9 cellular contexts compared by ENCODE assay signal in genomic region chr16:1343428-1344242, GRCh38. TPM values are rescaled to one million over a fixed set of nuclear protein-coding genes. Genes with fewer than 3 reads are reported as not detected.
DNase-seq lines count a peak whose midpoint lies in the region; ATAC-seq and TF ChIP-seq lines count a peak whose summit lies in the region.
"Had no signal": no experiment of that assay in that cellular context is flagged by ENCODE, and none has a peak within 500 bp of the region (broad histone marks: within the 10 kb centered on the region; RNA-seq: fewer than 3 reads in every experiment).

No MANE protein-coding gene starts in this region.

- no peak overlapping the region for H3K9ac ChIP-seq in IMR-90 (ENCODE audit: low read depth, low read length)
- H3K9ac ChIP-seq: parathyroid adenoma had no signal

- no peak overlapping the region for H3K4me2 ChIP-seq in IMR-90 (ENCODE audit: low read depth, low read length)

- H2BK15ac ChIP-seq in IMR-90 (ENCODE audit: low read depth, low read length) = no peak overlapping the region

- intact Hi-C loops in Calu3 (cut with micrococcal nuclease; ENCODE audit: unreplicated experiment) (no loop called here), IMR-90 (cut with micrococcal nuclease) (no loop called here), thyroid gland (cut with DNase I) (loop anchor here (10.0 kb wide), 1 partner anchor 131 kb away; the partner anchor contains the start of gene CLCN7)
- intact Hi-C loops in dendritic cell treated with granulocyte-macrophage colony-stimulating factor and Interleukin-4, amounts not matched to agents 40 ng/mL and 50 ng/mL, for 4 days (cut with micrococcal nuclease) = no loop called here

- H3K27ac Mint-ChIP-seq in Calu3 (ENCODE audit: unreplicated experiment) (peak overlapping the region; percentile 89), nephron progenitor cell (no peak overlapping the region)
- H3K27ac Mint-ChIP-seq in dendritic cell treated with granulocyte-macrophage colony-stimulating factor and Interleukin-4, amounts not matched to agents 40 ng/mL and 50 ng/mL, for 4 days = peak overlapping the region; percentile 71

- no peak overlapping the region for H4K91ac ChIP-seq in IMR-90 (ENCODE audit: insufficient read depth, low read depth, low read length)

- H4K8ac ChIP-seq in IMR-90 (ENCODE audit: low read depth in 2 of 2, low read length in 2 of 2) = no peak overlapping the region

- CTCF ChIA-PET in Calu3 (lab: Charles Lee) = interaction anchor here (0.8 to 1.2 kb wide), 3 partner anchors 10 to 23 kb away, joined by 3 to 14 read pairs (median 4); partner anchors contain the start of gene BAIAP3
- CTCF ChIA-PET in IMR-90 (lab: Yijun Ruan, JAX) = interaction anchor here (1.6 kb wide), 1 partner anchor 20 kb away, joined by 3 read pairs; no protein-coding TSS in a partner anchor

- H3K9me1 ChIP-seq in IMR-90 (ENCODE audit: insufficient read depth, low read length) = no peaks in the 10 kb centered on the region

- H3K56ac ChIP-seq in IMR-90 (ENCODE audit: extremely low read depth, insufficient read depth, low read length) = no peak overlapping the region

- POLR2A ChIA-PET in IMR-90 (lab: Charles Lee; ENCODE audit: unreplicated experiment) = no interaction called here

- H3K9me3 Mint-ChIP-seq in Calu3 (ENCODE audit: low read depth, unreplicated experiment) = no peaks in the 10 kb centered on the region
- no peaks in the 10 kb centered on the region for H3K9me3 Mint-ChIP-seq in dendritic cell treated with granulocyte-macrophage colony-stimulating factor and Interleukin-4, amounts not matched to agents 40 ng/mL and 50 ng/mL, for 4 days
- no peaks in the 10 kb centered on the region for H3K9me3 Mint-ChIP-seq in nephron progenitor cell

- no peaks in the 10 kb centered on the region for H4K20me1 ChIP-seq in IMR-90 (ENCODE audit: insufficient read depth, low read length)

- no peak for TF ChIP-seq CTCF in Calu3 (IDR thresholded peaks at IDR 0.05; ENCODE audit: unreplicated experiment)
- no peak for TF ChIP-seq CTCF in IMR-90 (conservative IDR thresholded peaks at IDR 0.05; ENCODE audit: low read depth, low read length)
- TF ChIP-seq CTCF in nephron progenitor cell (IDR thresholded peaks at IDR 0.05) = no peak
- TF ChIP-seq CTCF in thyroid gland (IDR thresholded peaks at IDR 0.05) = no peak

- H3K27me3 Mint-ChIP-seq in Calu3 (ENCODE audit: unreplicated experiment) (peaks cover 16% of the 10 kb centered on the region), nephron progenitor cell (ENCODE audit: low read depth, poor library complexity) (peaks cover 40% of the 10 kb centered on the region)
- H3K27me3 Mint-ChIP-seq in dendritic cell treated with granulocyte-macrophage colony-stimulating factor and Interleukin-4, amounts not matched to agents 40 ng/mL and 50 ng/mL, for 4 days = peaks cover 25% of the 10 kb centered on the region

- WGBS in IMR-90 (ENCODE audit: extremely low coverage in 2 of 2, insufficient read length in 1 of 2), 2 experiments = 59% methylated on average over 30 of the region's 44 CpGs; no CpG with 5 or more reads in 1 of the 2 experiments
- WGBS in thyroid gland, 2 donors = 56 to 65% methylated on average over 26 to 31 of the region's 44 CpGs

- H3K4me3 Mint-ChIP-seq in Calu3 (ENCODE audit: low read depth, unreplicated experiment) (peak overlapping the region; percentile 95), nephron progenitor cell (peak overlapping the region; percentile 80)
- H3K4me3 Mint-ChIP-seq in dendritic cell treated with granulocyte-macrophage colony-stimulating factor and Interleukin-4, amounts not matched to agents 40 ng/mL and 50 ng/mL, for 4 days = peak overlapping the region; percentile 64

- no peak overlapping the region for H3K4me3 ChIP-seq in IMR-90 (ENCODE audit: insufficient read depth, low read depth, low read length)
- H3K4me3 ChIP-seq in thyroid gland (replicated peaks in 1 of 3) = no peak overlapping the region

- H3K18ac ChIP-seq in IMR-90 (ENCODE audit: low read depth, low read length) = no peak overlapping the region

- H3K4me1 Mint-ChIP-seq in Calu3 (ENCODE audit: low read depth, unreplicated experiment) = peaks cover 13% of the 10 kb centered on the region
- peaks cover 24% of the 10 kb centered on the region for H3K4me1 Mint-ChIP-seq in dendritic cell treated with granulocyte-macrophage colony-stimulating factor and Interleukin-4, amounts not matched to agents 40 ng/mL and 50 ng/mL, for 4 days (ENCODE audit: low read depth)
- peaks cover 10% of the 10 kb centered on the region for H3K4me1 Mint-ChIP-seq in nephron progenitor cell

- peak overlapping the region; percentile 72 for H2AFZ ChIP-seq in IMR-90 (replicated peaks; ENCODE audit: low read length, poor library complexity)
- H2AFZ ChIP-seq: parathyroid adenoma had no signal

- H3K4ac ChIP-seq in IMR-90 (ENCODE audit: low read depth, low read length) = no peak overlapping the region

- no peak overlapping the region for H3K23ac ChIP-seq in IMR-90 (ENCODE audit: low read depth, low read length)

- ATAC-seq in IMR-90 (ENCODE audit: low read depth) = no peak

- dilution Hi-C loops in IMR-90 (cut with HindIII; ENCODE audit: low sequenced_read_pairs, unreplicated experiment) = no loop called here

- H2AK5ac ChIP-seq in IMR-90 (ENCODE audit: low read depth, low read length) = no peak overlapping the region

- no peak overlapping the region for H2BK120ac ChIP-seq in IMR-90 (ENCODE audit: low read depth, low read length)

- H3K27ac ChIP-seq in IMR-90 (ENCODE audit: insufficient read depth, low read length) (no peak overlapping the region), thyroid gland (no peak overlapping the region)
- H3K27ac ChIP-seq: parathyroid adenoma had no signal

- peaks cover 9% of the 10 kb centered on the region; the same call in 1 of the 2 replicates for H3K36me3 ChIP-seq in IMR-90 (ENCODE audit: control insufficient read depth, insufficient read depth, low read length)
- peaks cover 3 to 8% of the 10 kb centered on the region in 2 donors for H3K36me3 ChIP-seq in thyroid gland

- H4K5ac ChIP-seq in IMR-90 (ENCODE audit: low read depth, low read length) = no peak overlapping the region

- H3K9me3 ChIP-seq in IMR-90 (ENCODE audit: control insufficient read depth, insufficient read depth, low read length) = no peaks in the 10 kb centered on the region
- no peaks in the 10 kb centered on the region for H3K9me3 ChIP-seq in thyroid gland

- H3K27me3 ChIP-seq in IMR-90 (ENCODE audit: control insufficient read depth, insufficient read depth, low read length) (no peaks in the 10 kb centered on the region), thyroid gland (no peaks in the 10 kb centered on the region)

- H3K79me1 ChIP-seq in IMR-90 (ENCODE audit: low read depth in 1 of 2, low read length in 2 of 2) = no peaks in the 10 kb centered on the region

- no peak for TF ChIP-seq POLR2A in IMR-90 (IDR thresholded peaks at IDR 0.05; ENCODE audit: low read depth, low read length)
- TF ChIP-seq POLR2A in thyroid gland (IDR thresholded peaks at IDR 0.05) = no peak

- no peak overlapping the region for H3K14ac ChIP-seq in IMR-90 (replicated peaks; ENCODE audit: low read depth, low read length)

- in situ Hi-C loops in IMR-90 (cut with MboI; ENCODE audit: low sequenced_read_pairs) (no loop called here), G401 (cut with HindIII; ENCODE audit: low sequenced_read_pairs) (no loop called here)

- no peak overlapping the region for H2AK9ac ChIP-seq in IMR-90 (replicated peaks; ENCODE audit: low read depth, low read length, poor library complexity)

- no peak overlapping the region for H2BK5ac ChIP-seq in IMR-90 (ENCODE audit: low read depth, low read length, poor library complexity, severe bottlenecking)

- peaks cover 42% of the 10 kb centered on the region for H3K36me3 Mint-ChIP-seq in Calu3 (ENCODE audit: insufficient read depth, unreplicated experiment)
- H3K36me3 Mint-ChIP-seq in dendritic cell treated with granulocyte-macrophage colony-stimulating factor and Interleukin-4, amounts not matched to agents 40 ng/mL and 50 ng/mL, for 4 days (ENCODE audit: low read depth) = peaks cover 16% of the 10 kb centered on the region
- no peaks in the 10 kb centered on the region for H3K36me3 Mint-ChIP-seq in nephron progenitor cell (ENCODE audit: low read depth)

- no peak for DNase-seq in Calu3
- DNase-seq in IMR-90 = no peak
- DNase-seq in nephron progenitor cell = no peak
- DNase-seq in stimulated activated CD4-positive, alpha-beta T cell treated with anti-CD3 and anti-CD28 coated beads, Interleukin-4, amount 100 ng/mL, for 4 hours = no peak
- DNase-seq in thyroid gland = no peak
- DNase-seq in G401 (ENCODE audit: low spot score) = no peak
- DNase-seq in NCI-H1105 (lab: John Stamatoyannopoulos, UW) = no peak

- BruUV-seq in Calu3 (replicated peaks; lab: Mats Ljungman, UMichigan) (no TSS peak), IMR-90 (replicated peaks; lab: Mats Ljungman, UMichigan) (no TSS peak)

- 0 out of 2 replicates have a peak, but pooled peaks cover 2% of the 10 kb centered on the region for H3K4me1 ChIP-seq in IMR-90 (ENCODE audit: control insufficient read depth, insufficient read depth, low read length)
- peaks cover 4 to 11% of the 10 kb centered on the region in 2 donors for H3K4me1 ChIP-seq in thyroid gland

- no peak overlapping the region for H2BK20ac ChIP-seq in IMR-90 (ENCODE audit: low read depth, low read length)

- no peak for TF ChIP-seq RAD21 in IMR-90 (IDR thresholded peaks at IDR 0.05; ENCODE audit: low read length)

RNA-seq across cellular contexts. Expression of gene TSR3, which starts 8.0 kb away (rescaled TPM):
- total RNA-seq in Calu3 (2022) (59.4 and 72.4 TPM in 2 replicates), IMR-90 (2012; rRNA removed) (38.0 and 46.4 TPM in 2 replicates), thyroid gland (100 to 1,000 TPM in 2 of 4 donors, 10 to 100 TPM in 2; 84.1 to 107 (median 96.7) TPM)
- 52.9 and 77.8 TPM in 2 replicates for polyA plus RNA-seq in IMR-90 (2012; rRNA removed)
- polyA plus RNA-seq in IMR-90 (2012; cell fraction: cytosol; rRNA removed) = 87.2 and 116 TPM in 2 replicates
- polyA plus RNA-seq in IMR-90 (2012; cell fraction: nucleus; rRNA removed; ENCODE audit: low replicate concordance) = 39.9 and 72.5 TPM in 2 replicates
- 88.1 and 96.8 TPM in 2 replicates for total RNA-seq in G401 (2014; rRNA removed; shearing (Covaris generic))

RNA-seq across cellular contexts. Expression of gene GNPTG, which starts 8.1 kb away (rescaled TPM):
- total RNA-seq in Calu3 (2022) (63.9 and 80.2 TPM in 2 replicates), IMR-90 (2012; rRNA removed) (14.7 and 14.9 TPM in 2 replicates), thyroid gland (100 to 1,000 TPM in 1 of 4 donors, 10 to 100 TPM in 3; 53.6 to 121 (median 70.0) TPM)
- 70.8 and 85.2 TPM in 2 replicates for polyA plus RNA-seq in IMR-90 (2012; rRNA removed)
- 103 and 128 TPM in 2 replicates for polyA plus RNA-seq in IMR-90 (2012; cell fraction: cytosol; rRNA removed)
- polyA plus RNA-seq in IMR-90 (2012; cell fraction: nucleus; rRNA removed; ENCODE audit: low replicate concordance) = 113 and 180 TPM in 2 replicates
- 48.6 and 51.1 TPM in 2 replicates for total RNA-seq in G401 (2014; rRNA removed; shearing (Covaris generic))

RNA-seq across cellular contexts. Expression of gene BAIAP3, which starts 10.2 kb away (rescaled TPM):
- total RNA-seq in Calu3 (2022) (2.4 and 7.0 TPM in 2 replicates), IMR-90 (2012; rRNA removed) (0.36 and 0.56 TPM in 2 replicates), thyroid gland (1 to 10 TPM in 2 of 4 donors, under 1 TPM in 2; 0.45 to 3.0 (median 1.6) TPM)
- polyA plus RNA-seq in IMR-90 (2012; rRNA removed) = 0.65 and 0.77 TPM in 2 replicates
- 0.40 and 0.73 TPM in 2 replicates for polyA plus RNA-seq in IMR-90 (2012; cell fraction: cytosol; rRNA removed)
- polyA plus RNA-seq in IMR-90 (2012; cell fraction: nucleus; rRNA removed; ENCODE audit: low replicate concordance) = 4.2 and 8.4 TPM in 2 replicates
- 0.25 and 2.0 TPM in 2 replicates for total RNA-seq in G401 (2014; rRNA removed; shearing (Covaris generic))

RNA-seq across cellular contexts. Expression of gene UBE2I, which starts 34.2 kb away (rescaled TPM):
- total RNA-seq in Calu3 (2022) (261 and 271 TPM in 2 replicates), IMR-90 (2012; rRNA removed) (30.8 and 45.0 TPM in 2 replicates), thyroid gland (100 to 1,000 TPM in 1 of 4 donors, 10 to 100 TPM in 3; 43.4 to 107 (median 79.6) TPM)
- 113 and 140 TPM in 2 replicates for polyA plus RNA-seq in IMR-90 (2012; rRNA removed)
- polyA plus RNA-seq in IMR-90 (2012; cell fraction: cytosol; rRNA removed) = 47.2 and 66.3 TPM in 2 replicates
- 119 and 179 TPM in 2 replicates for polyA plus RNA-seq in IMR-90 (2012; cell fraction: nucleus; rRNA removed; ENCODE audit: low replicate concordance)
- total RNA-seq in G401 (2014; rRNA removed; shearing (Covaris generic)) = 120 and 144 TPM in 2 replicates
